23 cellular contexts compared by ENCODE assay signal in genomic region chr7:8165150-8165549, GRCh38.
"Had no signal": no experiment of that assay in that cellular context is flagged by ENCODE, and none has a peak within 500 bp of the region (broad histone marks: within the 10 kb centered on the region; RNA-seq: fewer than 3 reads in every experiment).

No MANE protein-coding gene starts in this region.

- H3K4me1 ChIP-seq: esophagus muscularis mucosa, foreskin keratinocyte, gastroesophageal sphincter, lower lobe of right lung had no signal

- H3K27ac ChIP-seq: coronary artery, esophagus muscularis mucosa, foreskin keratinocyte, gastroesophageal sphincter, heart left ventricle, hepatocyte, left ventricle myocardium inferior, lower lobe of right lung had no signal

- H3K36me3 ChIP-seq: esophagus muscularis mucosa, gastroesophageal sphincter, heart left ventricle, left ventricle myocardium inferior, lower lobe of right lung had no signal

- H3K27me3 Mint-ChIP-seq: naive B cell had no signal

- H2AFZ ChIP-seq: hepatocyte had no signal

- H3K9me3 ChIP-seq: esophagus muscularis mucosa, gastroesophageal sphincter, heart left ventricle, left ventricle myocardium inferior, lower lobe of right lung, mucosa of descending colon had no signal

- H3K36me3 Mint-ChIP-seq: immature natural killer cell, mesothelial cell of epicardium, naive B cell had no signal

- H3K27ac Mint-ChIP-seq: immature natural killer cell, mesothelial cell of epicardium had no signal

- H3K4me1 Mint-ChIP-seq: immature natural killer cell, mesothelial cell of epicardium had no signal

- H3K27me3 ChIP-seq: dorsolateral prefrontal cortex, esophagus muscularis mucosa, foreskin keratinocyte, gastroesophageal sphincter, heart left ventricle, hepatocyte had no signal

- H3K4me3 Mint-ChIP-seq: immature natural killer cell, mesothelial cell of epicardium, naive B cell had no signal

- H3K79me2 ChIP-seq: hepatocyte had no signal

- ATAC-seq: foreskin keratinocyte, gastroesophageal sphincter, left colon, left lobe of liver, lower lobe of right lung, mucosa of descending colon had no signal

- H3K4me2 ChIP-seq: hepatocyte had no signal

- H3K4me3 ChIP-seq: coronary artery, dorsolateral prefrontal cortex, esophagus muscularis mucosa, gastroesophageal sphincter, heart left ventricle, hepatocyte, left ventricle myocardium inferior, lower lobe of right lung, mucosa of descending colon had no signal

- DNase-seq: dermis blood vessel endothelial cell; dorsolateral prefrontal cortex; effector CD4-positive, alpha-beta T cell; effector memory CD4-positive, alpha-beta T cell; foreskin keratinocyte; heart left ventricle; hypothalamus; immature natural killer cell; islet precursor cell; kidney; kidney glomerular epithelial cell; left colon; left ventricle myocardium inferior; lower lobe of right lung; mesenchymal stem cell; mucosa of descending colon; naive B cell had no signal
